ENCODE assay signal across 11 cellular contexts in genomic region chr1:101310484-101310883, GRCh38.
DNase-seq lines count a peak whose midpoint lies in the region; ATAC-seq and TF ChIP-seq lines count a peak whose summit lies in the region.
"Had no signal": no experiment of that assay in that cellular context is flagged by ENCODE, and none has a peak within 500 bp of the region (broad histone marks: within the 10 kb centered on the region; RNA-seq: fewer than 3 reads in every experiment).

No MANE protein-coding gene starts in this region.

- H3K36me3 ChIP-seq in OCI-LY3 (replicated peaks; ENCODE audit: low read depth, low read length) = no peaks in the 10 kb centered on the region
- no peaks in the 10 kb centered on the region for H3K36me3 ChIP-seq in effector memory CD4-positive, alpha-beta T cell (ENCODE audit: control insufficient read depth, insufficient read depth, low read length)
- H3K36me3 ChIP-seq: ascending aorta had no signal

- H3K36me3 Mint-ChIP-seq in activated T-cell treated with anti-CD3 and anti-CD28 coated beads, Interleukin-2, amount 50 U/mL, for 72 hours (ENCODE audit: insufficient read depth in 2 of 2) = no peaks in the 10 kb centered on the region

- H3K9ac ChIP-seq in OCI-LY3 (ENCODE audit: low read length) = no peak overlapping the region

- H3K9me3 ChIP-seq in OCI-LY3 (ENCODE audit: insufficient read depth, low read length) = no peaks in the 10 kb centered on the region
- H3K9me3 ChIP-seq in effector memory CD4-positive, alpha-beta T cell (ENCODE audit: control insufficient read depth, low read length) = no peaks in the 10 kb centered on the region
- H3K9me3 ChIP-seq: ascending aorta had no signal

- DNase-seq in activated T-cell treated with anti-CD3 and anti-CD28 coated beads, Interleukin-2, amount 50 U/mL, for 72 hours = no peak
- no peak for DNase-seq in activated T-cell treated with anti-CD3 and anti-CD28 coated beads for 4 hours
- no peak for DNase-seq in effector memory CD4-positive, alpha-beta T cell
- DNase-seq in stimulated activated naive CD8-positive, alpha-beta T cell treated with anti-CD3 and anti-CD28 coated beads, Interleukin-15, amount 100 ng/mL, for 72 hours = no peak
- DNase-seq in SHP77 treated with DMSO at 0.1 percent for 48 hours (lab: John Stamatoyannopoulos, UW) = no peak
- DNase-seq: dermis blood vessel endothelial cell; stimulated activated CD4-positive, alpha-beta T cell treated with anti-CD3 and anti-CD28 coated beads, Interleukin-1b, Interleukin-23, amount 100 ng/mL, for 48 hours had no signal

- no peak overlapping the region for H3K27ac Mint-ChIP-seq in activated T-cell treated with anti-CD3 and anti-CD28 coated beads, Interleukin-2, amount 50 U/mL, for 72 hours
- peak overlapping the region in 1 of 2 donors; percentile 76 for H3K27ac Mint-ChIP-seq in stimulated activated naive CD8-positive, alpha-beta T cell treated with anti-CD3 and anti-CD28 coated beads, Interleukin-15, amount 100 ng/mL, for 72 hours

- ATAC-seq in activated T-cell treated with anti-CD3 and anti-CD28 coated beads, Interleukin-2, amount 50 U/mL, for 72 hours (replicated peaks in 1 of 2) = no peak
- ATAC-seq in stimulated activated naive CD8-positive, alpha-beta T cell treated with anti-CD3 and anti-CD28 coated beads, Interleukin-15, amount 100 ng/mL, for 72 hours = no peak
- no peak for ATAC-seq in GM21825 (IDR thresholded peaks at IDR 0.05; ENCODE audit: unreplicated experiment)
- no peak for ATAC-seq in HG02938 (IDR thresholded peaks at IDR 0.05; ENCODE audit: unreplicated experiment)

- H3K79me2 ChIP-seq in OCI-LY3 (ENCODE audit: low read length) = no peaks in the 10 kb centered on the region

- H3K27me3 ChIP-seq in OCI-LY3 (ENCODE audit: low read depth, low read length) = peaks cover 31% of the 10 kb centered on the region
- H3K27me3 ChIP-seq in effector memory CD4-positive, alpha-beta T cell (replicated peaks; ENCODE audit: control insufficient read depth, insufficient read depth, low read length, poor library complexity, severe bottlenecking) = no peaks in the 10 kb centered on the region
- H3K27me3 ChIP-seq: ascending aorta had no signal

- peak overlapping the region; percentile 75 for H3K27ac ChIP-seq in OCI-LY3 (ENCODE audit: low read length)
- H3K27ac ChIP-seq in effector memory CD4-positive, alpha-beta T cell (ENCODE audit: insufficient read depth, low read length, poor library complexity, severe bottlenecking) = peak overlapping the region; percentile 88
- H3K27ac ChIP-seq: ascending aorta had no signal

- peak overlapping the region; percentile 88 to 90 for H3K4me3 Mint-ChIP-seq in activated T-cell treated with anti-CD3 and anti-CD28 coated beads, Interleukin-2, amount 50 U/mL, for 72 hours
- H3K4me3 Mint-ChIP-seq in stimulated activated naive CD8-positive, alpha-beta T cell treated with anti-CD3 and anti-CD28 coated beads, Interleukin-15, amount 100 ng/mL, for 72 hours = peak overlapping the region; percentile 82 to 89

- TF ChIP-seq CTCF in OCI-LY3 (IDR thresholded peaks at IDR 0.05; ENCODE audit: low read depth, low read length) = no peak

- peak overlapping the region; percentile 83 for H3K4me3 ChIP-seq in OCI-LY3 (ENCODE audit: low read length)
- no peak overlapping the region for H3K4me3 ChIP-seq in effector memory CD4-positive, alpha-beta T cell (ENCODE audit: insufficient read depth, low read depth, low read length, poor library complexity, severe bottlenecking)

- H2AFZ ChIP-seq in OCI-LY3 (ENCODE audit: low read depth, low read length) = no peak overlapping the region

- no peaks in the 10 kb centered on the region for H4K20me1 ChIP-seq in OCI-LY3 (ENCODE audit: insufficient read depth, low read length)

- peaks cover 63% of the 10 kb centered on the region for H3K4me1 ChIP-seq in OCI-LY3 (ENCODE audit: low read length)
- peaks cover 40% of the 10 kb centered on the region for H3K4me1 ChIP-seq in effector memory CD4-positive, alpha-beta T cell (ENCODE audit: control insufficient read depth, insufficient read depth, low read length, poor library complexity, severe bottlenecking)
- H3K4me1 ChIP-seq: ascending aorta had no signal

- peaks cover 5% of the 10 kb centered on the region for H3K27me3 Mint-ChIP-seq in activated T-cell treated with anti-CD3 and anti-CD28 coated beads, Interleukin-2, amount 50 U/mL, for 72 hours (ENCODE audit: low read depth)
- H3K27me3 Mint-ChIP-seq in stimulated activated naive CD8-positive, alpha-beta T cell treated with anti-CD3 and anti-CD28 coated beads, Interleukin-15, amount 100 ng/mL, for 72 hours = peaks cover 6% of the 10 kb centered on the region

- H3K4me1 Mint-ChIP-seq in activated T-cell treated with anti-CD3 and anti-CD28 coated beads, Interleukin-2, amount 50 U/mL, for 72 hours (ENCODE audit: low read depth) = peaks cover 74% of the 10 kb centered on the region
- H3K4me1 Mint-ChIP-seq in stimulated activated naive CD8-positive, alpha-beta T cell treated with anti-CD3 and anti-CD28 coated beads, Interleukin-15, amount 100 ng/mL, for 72 hours = peaks cover 82% of the 10 kb centered on the region

- no peaks in the 10 kb centered on the region for H3K9me3 Mint-ChIP-seq in activated T-cell treated with anti-CD3 and anti-CD28 coated beads, Interleukin-2, amount 50 U/mL, for 72 hours
- no peaks in the 10 kb centered on the region for H3K9me3 Mint-ChIP-seq in stimulated activated naive CD8-positive, alpha-beta T cell treated with anti-CD3 and anti-CD28 coated beads, Interleukin-15, amount 100 ng/mL, for 72 hours

- H3K4me2 ChIP-seq in OCI-LY3 (ENCODE audit: low read length) = peak overlapping the region; percentile 100
